27 cellular contexts compared by ENCODE assay signal in the genomic region with DNA sequence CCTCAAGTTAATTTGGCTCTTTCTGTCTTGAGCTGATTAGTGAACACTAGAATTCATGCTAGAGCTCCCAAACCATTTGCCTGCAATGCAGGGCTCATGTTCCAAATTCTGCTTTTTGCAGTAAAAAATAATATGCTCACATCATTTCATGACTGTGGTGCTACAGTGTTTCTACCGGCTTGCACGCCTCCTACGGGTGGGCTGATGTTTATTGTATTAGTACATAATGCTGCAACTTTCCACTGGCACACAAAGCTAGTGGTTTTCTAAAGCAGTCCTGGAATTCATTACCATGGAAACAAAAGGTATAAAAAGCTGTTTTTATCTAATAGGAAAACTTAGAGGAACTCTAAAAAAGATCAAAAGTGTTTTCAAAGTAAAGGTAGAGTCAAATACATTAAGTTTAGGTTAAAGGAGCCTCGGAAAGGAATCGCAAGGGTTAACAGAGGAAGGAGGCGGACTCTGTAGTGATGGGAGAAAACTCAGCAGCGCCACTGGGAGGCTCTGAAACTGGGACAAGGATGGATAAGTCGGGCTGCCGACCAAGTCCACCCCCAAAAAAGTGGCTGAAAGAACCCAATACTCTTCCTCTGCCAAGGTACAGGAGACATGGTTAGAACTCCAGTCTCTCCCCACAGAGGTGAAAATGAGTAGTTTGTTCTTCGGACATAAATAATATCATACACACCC. TPM values are rescaled to one million over a fixed set of nuclear protein-coding genes. Genes with fewer than 3 reads are reported as not detected.
DNase-seq lines count a peak whose midpoint lies in the region; ATAC-seq and TF ChIP-seq lines count a peak whose summit lies in the region.
"Had no signal": no experiment of that assay in that cellular context is flagged by ENCODE, and none has a peak within 500 bp of the region (broad histone marks: within the 10 kb centered on the region; RNA-seq: fewer than 3 reads in every experiment).

No MANE protein-coding gene starts in this region.

- intact Hi-C loops in HCT116 (cut with micrococcal nuclease) = no loop called here
- intact Hi-C loops in Right ventricle myocardium superior (cut with DNase I) = no loop called here

- RAD21 ChIA-PET in HCT116 (lab: Charles Lee; ENCODE audit: low non-redundant PET in 1 of 2, low total read pairs in 2 of 2, uncharacterized antibody in 2 of 2, unreplicated experiment in 2 of 2) = no interaction called here

- TF ChIP-seq RAD21 in HCT116 (IDR thresholded peaks at IDR 0.05; ENCODE audit: low read depth) = no peak

- H3K4me1 ChIP-seq in BLaER1 treated with 17β-estradiol and CSF1 and Interleukin-3, amounts not matched to agents 10 nM and 100 nM = peaks cover 8 to 15% (median 12%) of the 10 kb centered on the region in 10 experiments; a peak in 18 of 20 replicates
- H3K4me1 ChIP-seq in HCT116 (ENCODE audit: control insufficient read depth in 1 of 2, insufficient read depth in 2 of 2, low read length in 2 of 2) = no peaks in the 10 kb centered on the region
- H3K4me1 ChIP-seq in hepatocyte (ENCODE audit: insufficient read depth) = no peaks in the 10 kb centered on the region
- H3K4me1 ChIP-seq in smooth muscle cell (ENCODE audit: low read depth) = no peaks in the 10 kb centered on the region

- BruUV-seq in HCT116 (replicated peaks; lab: Mats Ljungman, UMichigan) = no TSS peak

- no peak overlapping the region for H2AFZ ChIP-seq in HCT116 (ENCODE audit: low read depth, low read length, poor library complexity, severe bottlenecking)
- no peak overlapping the region for H2AFZ ChIP-seq in hepatocyte
- H2AFZ ChIP-seq in smooth muscle cell (ENCODE audit: low read depth) = no peak overlapping the region

- POLR2A ChIA-PET in HCT116 (lab: Charles Lee) = no interaction called here

- no peak for DNase-seq in HCT116 (ENCODE audit: low read depth, low spot score)
- DNase-seq in hepatocyte (ENCODE audit: low spot score) = no peak
- no peak for DNase-seq in smooth muscle cell (lab: John Stamatoyannopoulos, UW; ENCODE audit: unreplicated experiment)
- no peak for DNase-seq in CD1c-positive myeloid dendritic cell (ENCODE audit: extremely low spot score)
- DNase-seq in Right ventricle myocardium superior = no peak
- DNase-seq: CD8-positive, alpha-beta memory T cell; DMS 273 treated with DMSO at 0.1 percent for 48 hours; DMS79; EL; GF-D8; HFFc6; NCI-H1048; NCI-H1417; NCI-H1694; NCI-H2029 treated with DMSO at 0.1 percent for 48 hours; NCI-H226; NCI-H510A; NCI-H69; SIG-M5; SK-N-SH; SW 1271 had no signal

- WGBS in hepatocyte (ENCODE audit: low lambda C conversion rate, missing lambda C conversion rate) = 36% methylated on average over 10 of the region's 10 CpGs
- WGBS in smooth muscle cell (ENCODE audit: low lambda C conversion rate) = 33% methylated on average over 10 of the region's 10 CpGs

- H3K9ac ChIP-seq in BLaER1 treated with 17β-estradiol and CSF1 and Interleukin-3, amounts not matched to agents 10 nM and 100 nM = no peak overlapping the region
- H3K9ac ChIP-seq in HCT116 (ENCODE audit: low read length) (no peak overlapping the region), smooth muscle cell (ENCODE audit: low read depth) (no peak overlapping the region)
- H3K9ac ChIP-seq: SK-N-SH had no signal

- H3K27me3 ChIP-seq in BLaER1 treated with 17β-estradiol and CSF1 and Interleukin-3, amounts not matched to agents 10 nM and 100 nM = no peaks in the 10 kb centered on the region
- peaks cover 67% of the 10 kb centered on the region for H3K27me3 ChIP-seq in HCT116 (ENCODE audit: insufficient read depth, low read length)
- H3K27me3 ChIP-seq in hepatocyte = peaks cover 30% of the 10 kb centered on the region
- H3K27me3 ChIP-seq in smooth muscle cell (ENCODE audit: low read depth) = peaks cover 11% of the 10 kb centered on the region

- CTCF ChIA-PET in HCT116 (lab: Charles Lee) = interaction anchor here (0.6 kb wide), 1 partner anchor 311 kb away, joined by 3 read pairs; no protein-coding TSS in a partner anchor

- H3K4me3 ChIP-seq in BLaER1 treated with 17β-estradiol and CSF1 and Interleukin-3, amounts not matched to agents 10 nM and 100 nM = no peak overlapping the region
- H3K4me3 ChIP-seq in HCT116 (replicated peaks in 1 of 2; ENCODE audit: low read depth in 1 of 2, low read length in 2 of 2) (no peak overlapping the region), hepatocyte (no peak overlapping the region), smooth muscle cell (no peak overlapping the region)

- H3K9me3 ChIP-seq in BLaER1 treated with 17β-estradiol and CSF1 and Interleukin-3, amounts not matched to agents 10 nM and 100 nM (replicated peaks in 1 of 11) = no peaks in the 10 kb centered on the region
- no peaks in the 10 kb centered on the region for H3K9me3 ChIP-seq in HCT116 (ENCODE audit: control insufficient read depth in 1 of 2, insufficient read depth in 1 of 2, low read depth in 1 of 2, low read length in 2 of 2)
- no peaks in the 10 kb centered on the region for H3K9me3 ChIP-seq in hepatocyte (ENCODE audit: low read depth)
- H3K9me3 ChIP-seq in smooth muscle cell (replicated peaks; ENCODE audit: low read depth) = no peaks in the 10 kb centered on the region
- H3K9me3 ChIP-seq: SK-N-SH had no signal

- H3K4me2 ChIP-seq in BLaER1 treated with 17β-estradiol and CSF1 and Interleukin-3, amounts not matched to agents 10 nM and 100 nM = peak overlapping the region; percentile 8 to 59 (median 38); a peak in 19 of 22 replicates
- no peak overlapping the region for H3K4me2 ChIP-seq in HCT116 (ENCODE audit: low read length)
- H3K4me2 ChIP-seq in hepatocyte = no peak overlapping the region
- peak overlapping the region; percentile 10 for H3K4me2 ChIP-seq in smooth muscle cell
- H3K4me2 ChIP-seq: SK-N-SH had no signal

- H3F3A ChIP-seq in smooth muscle cell (ENCODE audit: low read depth) = no peaks in the 10 kb centered on the region

- no peaks in the 10 kb centered on the region for H4K20me1 ChIP-seq in BLaER1 treated with 17β-estradiol and CSF1 and Interleukin-3, amounts not matched to agents 10 nM and 100 nM
- H4K20me1 ChIP-seq in HCT116 (ENCODE audit: insufficient read depth) (no peaks in the 10 kb centered on the region), hepatocyte (ENCODE audit: insufficient read depth, poor library complexity, severe bottlenecking) (no peaks in the 10 kb centered on the region), smooth muscle cell (ENCODE audit: low read depth) (no peaks in the 10 kb centered on the region)

- TF ChIP-seq POLR2A in HCT116 (IDR thresholded peaks at IDR 0.05; ENCODE audit: borderline replicate concordance, extremely low read depth, insufficient read depth, insufficient read length) = no peak

- no peak for TF ChIP-seq CTCF in HCT116 (IDR thresholded peaks at IDR 0.05 in 2 of 3, conservative IDR thresholded peaks at IDR 0.05 in 1 of 3; ENCODE audit: borderline replicate concordance in 1 of 3, insufficient read depth in 1 of 3, low read depth in 2 of 3, low read length in 2 of 3)
- TF ChIP-seq CTCF in hepatocyte (IDR thresholded peaks at IDR 0.05; ENCODE audit: poor library complexity) = peak; percentile 3
- no peak for TF ChIP-seq CTCF in smooth muscle cell (IDR thresholded peaks at IDR 0.05; ENCODE audit: borderline replicate concordance, insufficient read depth, poor library complexity, severe bottlenecking)

- H3K27ac ChIP-seq in BLaER1 treated with 17β-estradiol and CSF1 and Interleukin-3, amounts not matched to agents 10 nM and 100 nM = no peak overlapping the region
- H3K27ac ChIP-seq in HCT116 (ENCODE audit: low read depth, low read length) (no peak overlapping the region), hepatocyte (no peak overlapping the region), smooth muscle cell (ENCODE audit: low read depth) (no peak overlapping the region)
- H3K27ac ChIP-seq: C4-2B had no signal

- H3K36me3 ChIP-seq in BLaER1 treated with 17β-estradiol and CSF1 and Interleukin-3, amounts not matched to agents 10 nM and 100 nM = no peaks in the 10 kb centered on the region
- H3K36me3 ChIP-seq in HCT116 (ENCODE audit: control insufficient read depth in 1 of 2, insufficient read depth in 2 of 2, low read length in 2 of 2) = no peaks in the 10 kb centered on the region
- H3K36me3 ChIP-seq in hepatocyte (replicated peaks; ENCODE audit: insufficient read depth, low read depth) = no peaks in the 10 kb centered on the region
- H3K36me3 ChIP-seq in smooth muscle cell (ENCODE audit: low read depth) = no peaks in the 10 kb centered on the region

- H3K79me2 ChIP-seq in HCT116 (ENCODE audit: insufficient read depth, low read length) (no peaks in the 10 kb centered on the region), hepatocyte (no peaks in the 10 kb centered on the region), smooth muscle cell (ENCODE audit: low read depth) (no peaks in the 10 kb centered on the region)

- peak; percentile 44; the same call in 1 of the 2 replicates for ATAC-seq in HCT116
- no peak for ATAC-seq in Right ventricle myocardium superior (ENCODE audit: poor library complexity)
- no peak for ATAC-seq in HG02885 (IDR thresholded peaks at IDR 0.05; ENCODE audit: poor library complexity, unreplicated experiment)
- ATAC-seq: Panc1 had no signal

- H3K9me2 ChIP-seq in HCT116 (ENCODE audit: insufficient read depth) (no peaks in the 10 kb centered on the region), hepatocyte (replicated peaks; ENCODE audit: insufficient read depth) (no peaks in the 10 kb centered on the region)
- H3K9me2 ChIP-seq: SK-N-SH had no signal

TF ChIP-seq in HCT116, 20 proteins besides CTCF, POLR2A, EP300 and RAD21 (continues in another document):
- no peak for TF ChIP-seq JUND (IDR thresholded peaks at IDR 0.05)
- no peak for TF ChIP-seq CEBPB (IDR thresholded peaks at IDR 0.05; ENCODE audit: low read depth)
- no peak for TF ChIP-seq TCF7L2 (IDR thresholded peaks at IDR 0.05; ENCODE audit: borderline replicate concordance, extremely low read depth, insufficient read depth, insufficient read length)
- no peak for TF ChIP-seq CBX3 (IDR thresholded peaks at IDR 0.05; ENCODE audit: low read depth)
- no peak for TF ChIP-seq POLR2AphosphoS5 (IDR thresholded peaks at IDR 0.05; ENCODE audit: low read depth, low read length)
- TF ChIP-seq SRF (IDR thresholded peaks at IDR 0.05; ENCODE audit: low read depth) = no peak

RNA-seq across cellular contexts. Expression of gene GRM8, which starts 25.9 kb away (rescaled TPM):
- total RNA-seq in HCT116 (2021; ENCODE audit: unreplicated experiment) (0.05 TPM), hepatocyte (2.9 and 4.5 TPM in 2 replicates), smooth muscle cell (20.5 and 31.3 TPM in 2 replicates), Right ventricle myocardium superior (not detected)
- 0.03 TPM in 1 of 2 replicates, not detected in the other for polyA plus RNA-seq in HCT116 (2012)
- polyA plus RNA-seq in hepatocyte (0.62 and 0.96 TPM in 2 replicates), smooth muscle cell (8.9 and 9.8 TPM in 2 replicates)
- total RNA-seq: CD8-positive, alpha-beta memory T cell; HFFc6 had no signal
- polyA plus RNA-seq: AG04450; CD8-positive, alpha-beta memory T cell; IgD-negative memory B cell had no signal

Comparison
In these comparisons a context has a peak if more than half of its experiments do, and no peak if none do; other contexts are left out.
1. H3K4me2 ChIP-seq: peak in BLaER1 treated with 17β-estradiol and CSF1 and Interleukin-3, amounts not matched to agents 10 nM and 100 nM (11 of 11) and smooth muscle cell (single experiment); none in HCT116 (single experiment) and hepatocyte (single experiment).